ENCODE assay signal across 11 cellular contexts in the genomic region with DNA sequence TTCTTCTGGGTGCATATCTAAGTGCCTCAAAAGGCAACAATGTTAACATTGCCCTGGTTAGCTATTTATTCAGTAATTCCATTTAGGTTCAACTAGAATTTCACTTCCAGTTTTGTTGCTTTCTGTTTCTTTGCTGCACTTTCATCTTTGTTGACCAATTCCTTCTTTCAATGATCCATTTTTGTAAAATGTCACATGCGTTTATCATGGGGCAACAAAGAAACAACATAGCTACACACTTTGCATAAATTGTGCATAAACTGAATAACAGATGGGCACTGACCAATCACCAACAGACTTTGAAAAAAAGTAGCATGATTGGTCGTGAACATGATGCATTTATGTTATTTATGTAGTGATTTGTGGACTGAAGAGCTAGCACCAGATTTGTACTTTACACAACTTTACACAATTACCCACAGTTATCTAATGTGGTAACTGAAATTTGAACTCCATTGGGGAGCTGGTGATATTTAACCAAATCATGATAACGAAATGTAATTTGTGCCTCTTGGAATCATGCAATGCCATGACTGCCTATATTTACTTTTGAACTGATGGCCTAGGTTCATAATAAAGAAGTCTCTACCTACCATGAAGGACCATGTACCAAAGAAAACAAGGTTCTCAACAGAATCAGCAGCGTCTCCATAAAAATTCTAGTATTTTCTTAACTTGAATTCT. TPM values are rescaled to one million over a fixed set of nuclear protein-coding genes. Genes with fewer than 3 reads are reported as not detected.
A peak's percentile ranks its signal among the peaks of the same experiment; 100 is the strongest.
DNase-seq lines count a peak whose midpoint lies in the region; ATAC-seq and TF ChIP-seq lines count a peak whose summit lies in the region.
"Had no signal": no experiment of that assay in that cellular context is flagged by ENCODE, and none has a peak within 500 bp of the region (broad histone marks: within the 10 kb centered on the region; RNA-seq: fewer than 3 reads in every experiment).

No MANE protein-coding gene starts in this region.

- peaks cover 26% of the 10 kb centered on the region for H3K4me1 ChIP-seq in MM.1S (ENCODE audit: low read length)
- no peaks in the 10 kb centered on the region for H3K4me1 ChIP-seq in body of pancreas
- H3K4me1 ChIP-seq: gastrocnemius medialis had no signal

- no peaks in the 10 kb centered on the region for H3K9me3 ChIP-seq in MM.1S (replicated peaks; ENCODE audit: insufficient read depth, low read length)
- no peaks in the 10 kb centered on the region for H3K9me3 ChIP-seq in body of pancreas
- H3K9me3 ChIP-seq: gastrocnemius medialis, transverse colon had no signal

- H3K27ac ChIP-seq in MM.1S (ENCODE audit: low read length), result no peak overlapping the region
- H3K27ac ChIP-seq in body of pancreas, result no peak overlapping the region
- H3K27ac ChIP-seq: gastrocnemius medialis, transverse colon had no signal

- H3K27me3 ChIP-seq in MM.1S (replicated peaks; ENCODE audit: insufficient read depth, low read length) (no peaks in the 10 kb centered on the region), body of pancreas (no peaks in the 10 kb centered on the region)
- H3K27me3 ChIP-seq: gastrocnemius medialis, transverse colon had no signal

- H3K9ac ChIP-seq in MM.1S (ENCODE audit: low read length), result no peak overlapping the region

- H3K4me3 ChIP-seq in MM.1S (ENCODE audit: low read length) (no peak overlapping the region), body of pancreas (no peak overlapping the region)
- H3K4me3 ChIP-seq: gastrocnemius medialis, transverse colon had no signal

- H3K4me2 ChIP-seq in MM.1S (ENCODE audit: low read depth, low read length), result peak overlapping the region; percentile 2

- H3K9me2 ChIP-seq in MM.1S (replicated peaks; ENCODE audit: insufficient read depth, low read length), result no peaks in the 10 kb centered on the region

- ATAC-seq in GM18511 (IDR thresholded peaks at IDR 0.05; ENCODE audit: unreplicated experiment), result peak; percentile 67
- ATAC-seq in GM21381 (IDR thresholded peaks at IDR 0.05; ENCODE audit: unreplicated experiment), result peak; percentile 51
- ATAC-seq in HG02970 (IDR thresholded peaks at IDR 0.05; ENCODE audit: low FRiP score, unreplicated experiment), result peak; percentile 71
- ATAC-seq in body of pancreas, result no peak
- ATAC-seq: gastrocnemius medialis had no signal

- no peak for TF ChIP-seq POLR2A in body of pancreas (IDR thresholded peaks at IDR 0.05)

- H3F3A ChIP-seq in MM.1S (ENCODE audit: insufficient read depth, low read length), result no peaks in the 10 kb centered on the region

- H3K36me3 ChIP-seq in MM.1S (replicated peaks; ENCODE audit: insufficient read depth, low read length), result no peaks in the 10 kb centered on the region
- no peaks in the 10 kb centered on the region for H3K36me3 ChIP-seq in body of pancreas (replicated peaks in 1 of 2; ENCODE audit: insufficient read depth in 1 of 2, low read depth in 2 of 2)
- H3K36me3 ChIP-seq: gastrocnemius medialis, transverse colon had no signal

- H2AFZ ChIP-seq in MM.1S (ENCODE audit: low read length), result no peak overlapping the region

- H3K79me2 ChIP-seq in MM.1S (ENCODE audit: low read length), result no peaks in the 10 kb centered on the region

- 45 to 60% methylated on average over 4 of the region's 4 CpGs for WGBS in body of pancreas, 2 donors

- H4K20me1 ChIP-seq in MM.1S (ENCODE audit: insufficient read depth, low read length), result no peaks in the 10 kb centered on the region

- TF ChIP-seq CTCF in MM.1S (IDR thresholded peaks at IDR 0.05; ENCODE audit: low read length) (no peak), body of pancreas (IDR thresholded peaks at IDR 0.05) (no peak)

- intact Hi-C loops in body of pancreas (cut with DNase I), result loop anchor here (5.0 to 10.0 kb wide), 2 partner anchors 212 to 394 kb away; no protein-coding TSS in a partner anchor

- DNase-seq in MM.1S, result peak; percentile 20
- DNase-seq in activated gamma-delta T cell (lab: John Stamatoyannopoulos, UW), result no peak
- DNase-seq in COR-L47 (lab: John Stamatoyannopoulos, UW), result no peak
- no peak for DNase-seq in body of pancreas
- DNase-seq in NCI-H2227 treated with DMSO at 0.1 percent for 48 hours (lab: John Stamatoyannopoulos, UW), result no peak
- DNase-seq: gastrocnemius medialis, nephron progenitor cell, transverse colon had no signal

RNA-seq across cellular contexts. Expression of gene CPOX, which starts 7.1 kb away (rescaled TPM):
- total RNA-seq in body of pancreas, result 10 to 100 TPM; 14.8 to 25.4 TPM
